In genomic region chr17:61457226-61457983, GRCh38 we compare ENCODE assay signal across 1 cellular context.
TF ChIP-seq lines count a peak whose summit lies in the region.

No MANE protein-coding gene starts in this region.

TF ChIP-seq in H1, 55 proteins besides CTCF, POLR2A, EP300 and RAD21:
- TF ChIP-seq SUZ12 (IDR thresholded peaks at IDR 0.05; ENCODE audit: low read length) (peak; percentile 75; the same call in 1 of the 2 replicates), CBX8 (IDR thresholded peaks at IDR 0.05; ENCODE audit: borderline replicate concordance, low read depth, low read length) (peak; percentile 99), POU5F1 (IDR thresholded peaks at IDR 0.05; ENCODE audit: low read depth, low read length) (no peak), KDM5A (IDR thresholded peaks at IDR 0.05; ENCODE audit: low read length) (no peak), RNF2 (IDR thresholded peaks at IDR 0.05; ENCODE audit: borderline replicate concordance, low read depth, low read length, missing control alignments, poor library complexity, severe bottlenecking) (peak; percentile 94), PHF8 (conservative IDR thresholded peaks at IDR 0.05; ENCODE audit: low read depth, low read length) (no peak), CHD2 (IDR thresholded peaks at IDR 0.05; ENCODE audit: low read length) (no peak), CHD1 (IDR thresholded peaks at IDR 0.05; ENCODE audit: low read depth, low read length) (no peak), EZH2 (IDR thresholded peaks at IDR 0.05; ENCODE audit: low read depth, low read length, severe bottlenecking) (peak; percentile 78)
TF ChIP-seq in H1: peak in this region for 4.
